In the genomic region with DNA sequence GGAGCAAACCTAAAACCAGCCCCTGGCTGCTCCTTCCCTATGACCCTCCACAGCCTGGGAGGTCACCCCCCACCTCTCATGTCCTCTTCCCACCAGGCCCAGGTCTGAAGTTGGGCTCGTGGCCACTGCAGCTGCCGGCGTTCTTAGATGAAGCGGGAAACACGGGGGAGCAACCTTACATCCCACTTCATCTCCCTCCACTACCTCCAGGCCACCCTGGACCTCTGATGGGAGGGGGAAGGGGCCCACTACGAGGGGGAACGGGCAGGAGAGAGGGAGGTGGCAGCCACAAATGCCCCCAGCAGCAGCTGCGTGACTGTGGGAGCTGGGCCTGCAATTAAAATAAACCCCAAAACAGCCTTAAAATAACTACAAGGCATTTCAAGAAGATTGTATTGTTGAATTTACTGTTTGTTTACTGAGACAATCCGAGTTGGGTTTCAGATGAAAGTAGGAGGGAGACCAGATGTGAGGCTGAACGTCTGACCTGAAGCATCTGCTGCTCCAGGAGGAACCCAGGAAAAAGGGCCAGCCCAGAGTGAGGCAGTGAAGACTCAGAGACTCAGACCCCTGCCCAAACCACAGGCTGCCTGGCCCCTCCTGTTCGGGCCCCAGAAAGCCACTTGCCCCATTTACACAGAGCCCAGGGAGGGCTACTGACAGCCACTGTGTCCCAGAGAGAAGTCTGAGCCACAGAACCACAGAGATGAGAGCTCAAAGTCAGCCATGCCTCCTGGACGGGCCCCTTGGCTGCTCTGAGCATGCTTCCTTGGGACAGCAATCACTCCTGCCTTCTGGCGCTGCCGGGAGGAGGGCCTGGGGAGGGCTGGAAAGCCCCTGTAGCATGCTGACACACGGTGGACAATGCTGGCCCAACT, we compare ENCODE assay signal across 21 cellular contexts. TPM values are rescaled to one million over a fixed set of nuclear protein-coding genes. Genes with fewer than 3 reads are reported as not detected.
"Had no signal": no experiment of that assay in that cellular context is flagged by ENCODE, and none has a peak within 500 bp of the region (broad histone marks: within the 10 kb centered on the region; RNA-seq: fewer than 3 reads in every experiment).

No MANE protein-coding gene starts in this region.

- H3K27ac ChIP-seq: ascending aorta, left ventricle myocardium inferior, neutrophil, right atrium auricular region, thyroid gland, VCaP had no signal

- DNase-seq: activated CD4-positive, alpha-beta memory T cell treated with anti-CD3 and anti-CD28 coated beads for 36 hours; activated naive CD4-positive, alpha-beta T cell treated with anti-CD3 and anti-CD28 coated beads, Interleukin-2, amount 10 ng/mL, durations not matched to agents 7 days and 5 days; activated T-cell treated with anti-CD3 and anti-CD28 coated beads, Interleukin-2, amount 50 U/mL, for 24 hours; dermis blood vessel endothelial cell; effector memory CD8-positive, alpha-beta T cell; hippocampal formation; naive B cell; stimulated activated CD4-positive, alpha-beta T cell treated with anti-CD3 and anti-CD28 coated beads, Interleukin-2, amount 100 ng/mL, for 48 hours; stimulated activated naive B cell treated with anti-CD40 and anti-IgM and Interleukin-4, amounts not matched to agents 10 μg/mL and 1 μg/mL and 100 μg/mL, for 72 hours; T1000; thyroid gland had no signal

- H3K9me3 ChIP-seq: ascending aorta, left ventricle myocardium inferior, neutrophil, right atrium auricular region, thyroid gland had no signal

- H3K27ac Mint-ChIP-seq: activated CD4-positive, alpha-beta memory T cell treated with anti-CD3 and anti-CD28 coated beads for 36 hours; activated naive CD4-positive, alpha-beta T cell treated with anti-CD3 and anti-CD28 coated beads, Interleukin-2, amount 10 ng/mL, durations not matched to agents 7 days and 5 days; activated T-cell treated with anti-CD3 and anti-CD28 coated beads, Interleukin-2, amount 50 U/mL, for 24 hours; effector memory CD8-positive, alpha-beta T cell; stimulated activated naive B cell treated with anti-CD40 and anti-IgM and Interleukin-4, amounts not matched to agents 10 μg/mL and 1 μg/mL and 100 μg/mL, for 72 hours had no signal

- H3K4me1 Mint-ChIP-seq: activated naive CD4-positive, alpha-beta T cell treated with anti-CD3 and anti-CD28 coated beads, Interleukin-2, amount 10 ng/mL, durations not matched to agents 7 days and 5 days had no signal

- H3K4me1 ChIP-seq: ascending aorta had no signal

- H3K4me3 ChIP-seq: ascending aorta, left ventricle myocardium inferior, right atrium auricular region, thyroid gland had no signal

- H3K4me3 Mint-ChIP-seq: activated CD4-positive, alpha-beta memory T cell treated with anti-CD3 and anti-CD28 coated beads for 36 hours; activated naive CD4-positive, alpha-beta T cell treated with anti-CD3 and anti-CD28 coated beads, Interleukin-2, amount 10 ng/mL, durations not matched to agents 7 days and 5 days; activated T-cell treated with anti-CD3 and anti-CD28 coated beads, Interleukin-2, amount 50 U/mL, for 24 hours; effector memory CD8-positive, alpha-beta T cell; naive B cell; stimulated activated naive B cell treated with anti-CD40 and anti-IgM and Interleukin-4, amounts not matched to agents 10 μg/mL and 1 μg/mL and 100 μg/mL, for 72 hours had no signal

- H3K36me3 Mint-ChIP-seq: activated CD4-positive, alpha-beta memory T cell treated with anti-CD3 and anti-CD28 coated beads for 36 hours; activated naive CD4-positive, alpha-beta T cell treated with anti-CD3 and anti-CD28 coated beads, Interleukin-2, amount 10 ng/mL, durations not matched to agents 7 days and 5 days; naive B cell; stimulated activated naive B cell treated with anti-CD40 and anti-IgM and Interleukin-4, amounts not matched to agents 10 μg/mL and 1 μg/mL and 100 μg/mL, for 72 hours had no signal

- ATAC-seq: effector memory CD8-positive, alpha-beta T cell; stimulated activated naive B cell treated with anti-CD40 and anti-IgM and Interleukin-4, amounts not matched to agents 10 μg/mL and 1 μg/mL and 100 μg/mL, for 72 hours had no signal

- H3K27me3 ChIP-seq: ascending aorta, neutrophil, right atrium auricular region, thyroid gland had no signal

- H3K9me3 Mint-ChIP-seq: activated CD4-positive, alpha-beta memory T cell treated with anti-CD3 and anti-CD28 coated beads for 36 hours; activated naive CD4-positive, alpha-beta T cell treated with anti-CD3 and anti-CD28 coated beads, Interleukin-2, amount 10 ng/mL, durations not matched to agents 7 days and 5 days; activated T-cell treated with anti-CD3 and anti-CD28 coated beads, Interleukin-2, amount 50 U/mL, for 24 hours; effector memory CD8-positive, alpha-beta T cell; naive B cell; stimulated activated naive B cell treated with anti-CD40 and anti-IgM and Interleukin-4, amounts not matched to agents 10 μg/mL and 1 μg/mL and 100 μg/mL, for 72 hours had no signal

- H3K36me3 ChIP-seq: ascending aorta, left ventricle myocardium inferior, neutrophil, right atrium auricular region, thyroid gland had no signal

- FAIRE-seq: bronchial epithelial cell, keratinocyte, urothelium cell line had no signal

RNA-seq across cellular contexts. Expression of gene GLIS1, which starts 59.8 kb away (rescaled TPM):
- total RNA-seq: activated CD4-positive, alpha-beta memory T cell treated with anti-CD3 and anti-CD28 coated beads for 36 hours; ascending aorta; dermis blood vessel endothelial cell; mononuclear cell; skeletal muscle tissue had no signal
- polyA plus RNA-seq: keratinocyte had no signal
